ENCODE assay signal across 19 cellular contexts in genomic region chr22:43100223-43100622, GRCh38. TPM values are rescaled to one million over a fixed set of nuclear protein-coding genes. Genes with fewer than 3 reads are reported as not detected.
DNase-seq lines count a peak whose midpoint lies in the region; ATAC-seq and TF ChIP-seq lines count a peak whose summit lies in the region.
"Had no signal": no experiment of that assay in that cellular context is flagged by ENCODE, and none has a peak within 500 bp of the region (broad histone marks: within the 10 kb centered on the region; RNA-seq: fewer than 3 reads in every experiment).

No MANE protein-coding gene starts in this region.

- H3K9me3 ChIP-seq in BLaER1 (peaks cover 22% of the 10 kb centered on the region), SJCRH30 (replicated peaks) (peaks cover 3% of the 10 kb centered on the region; the same call in 1 of the 2 replicates), heart left ventricle (peaks cover 0 to 13% (median 4%) of the 10 kb centered on the region in 12 donors)

- peaks cover 4% of the 10 kb centered on the region for H3K9me3 Mint-ChIP-seq in Calu3 (ENCODE audit: low read depth, unreplicated experiment)

- H3K27me3 Mint-ChIP-seq in Calu3 (ENCODE audit: unreplicated experiment), result no peaks in the 10 kb centered on the region

- BruUV-seq in Calu3 (replicated peaks; lab: Mats Ljungman, UMichigan), result no TSS peak

- no peak overlapping the region for H3K27ac ChIP-seq in BLaER1
- H3K27ac ChIP-seq in SJCRH30, result no peak overlapping the region
- H3K27ac ChIP-seq in heart left ventricle, result peak overlapping the region in 2 of 12 donors; percentile 58 to 70
- H3K27ac ChIP-seq: esophagus muscularis mucosa, thoracic aorta had no signal

- H3K36me3 ChIP-seq in BLaER1 (no peaks in the 10 kb centered on the region), SJCRH30 (no peaks in the 10 kb centered on the region), heart left ventricle (no peaks in the 10 kb centered on the region)
- H3K36me3 ChIP-seq: esophagus muscularis mucosa, thoracic aorta had no signal

- H3K4me3 Mint-ChIP-seq in Calu3 (ENCODE audit: low read depth, unreplicated experiment), result no peak overlapping the region
- H3K4me3 Mint-ChIP-seq: WTC11 had no signal

- H3K4me1 ChIP-seq in BLaER1 (peaks cover 44% of the 10 kb centered on the region), SJCRH30 (no peaks in the 10 kb centered on the region), heart left ventricle (peaks cover 0 to 30% (median 4%) of the 10 kb centered on the region in 12 donors)

- H3K4me1 Mint-ChIP-seq in Calu3 (ENCODE audit: low read depth, unreplicated experiment), result peaks cover 20% of the 10 kb centered on the region

- H3K36me3 Mint-ChIP-seq in Calu3 (ENCODE audit: insufficient read depth, unreplicated experiment), result peaks cover 16% of the 10 kb centered on the region

- TF ChIP-seq POLR2A in heart left ventricle (IDR thresholded peaks at IDR 0.05), result no peak

- no peaks in the 10 kb centered on the region for H4K20me1 ChIP-seq in BLaER1

- DNase-seq in Calu3 (peak; percentile 53), amniotic epithelial cell (ENCODE audit: low read depth) (peak; percentile 64), kidney tubule cell (ENCODE audit: low spot score) (peak; percentile 84), SJCRH30 (no peak), heart left ventricle (no peak)
- DNase-seq: activated effector memory CD4-positive, alpha-beta T cell treated with Interleukin-2 at 50 U/mL for 16 hours; amniotic stem cell; caudate nucleus; COR-L47; NCI-H1436; NCI-H526; occipital lobe; SHP77 treated with DMSO at 0.1 percent for 48 hours had no signal

- H3K4me3 ChIP-seq in BLaER1, result no peak overlapping the region
- no peak overlapping the region for H3K4me3 ChIP-seq in SJCRH30
- H3K4me3 ChIP-seq in heart left ventricle, result no peak overlapping the region
- H3K4me3 ChIP-seq: esophagus muscularis mucosa, thoracic aorta had no signal

- 47 to 61% (median 51%) methylated on average over 6 of the region's 6 CpGs for WGBS in heart left ventricle, 4 donors

- H3K27me3 ChIP-seq in BLaER1 (no peaks in the 10 kb centered on the region), SJCRH30 (peaks cover 5% of the 10 kb centered on the region; the same call in 1 of the 2 replicates), heart left ventricle (no peaks in the 10 kb centered on the region)
- H3K27me3 ChIP-seq: esophagus muscularis mucosa had no signal

- H3K9ac ChIP-seq in BLaER1, result no peak overlapping the region

- intact Hi-C loops in Calu3 (cut with micrococcal nuclease; ENCODE audit: unreplicated experiment), result no loop called here
- intact Hi-C loops in heart left ventricle (cut with DNase I), result no loop called here

- 0 out of 2 replicates have a peak overlapping the region, but pooled peaks have one; percentile 48 for H3K4me2 ChIP-seq in BLaER1

- TF ChIP-seq CTCF in Calu3 (IDR thresholded peaks at IDR 0.05; ENCODE audit: unreplicated experiment), result no peak
- TF ChIP-seq CTCF in heart left ventricle (IDR thresholded peaks at IDR 0.05), result no peak

- ATAC-seq in GM18873 (IDR thresholded peaks at IDR 0.05; ENCODE audit: low FRiP score, unreplicated experiment), result no peak
- no peak for ATAC-seq in GM21825 (IDR thresholded peaks at IDR 0.05; ENCODE audit: unreplicated experiment)
- no peak for ATAC-seq in heart left ventricle
- ATAC-seq: WTC11 had no signal

- H3K27ac Mint-ChIP-seq in Calu3 (ENCODE audit: unreplicated experiment), result peak overlapping the region; percentile 68
- H3K27ac Mint-ChIP-seq: WTC11 had no signal

- CTCF ChIA-PET in Calu3 (lab: Charles Lee), result interaction anchor here (0.6 to 0.7 kb wide), 3 partner anchors 10 to 214 kb away, joined by 3 read pairs; no protein-coding TSS in a partner anchor

RNA-seq across cellular contexts. Expression of gene BIK, which starts 10.3 kb away (rescaled TPM):
- 37.9 and 43.1 TPM in 2 replicates for total RNA-seq in Calu3 (2022)
- total RNA-seq in SJCRH30 (2014; rRNA removed; shearing (Covaris generic)), result 0.14 TPM in 1 of 2 replicates, not detected in the other
- total RNA-seq in heart left ventricle, result under 1 TPM in 2 of 9 donors, not detected in 7; 0.23 to 0.88 TPM
- under 1 TPM; 0.28 to 0.65 TPM for polyA plus RNA-seq in heart left ventricle
- total RNA-seq: occipital lobe, thoracic aorta had no signal

RNA-seq across cellular contexts. Expression of gene TTLL1, which starts 11.0 kb away (rescaled TPM):
- 2.6 and 3.3 TPM in 2 replicates for total RNA-seq in Calu3 (2022)
- total RNA-seq in SJCRH30 (2014; rRNA removed; shearing (Covaris generic)), result 2.8 and 2.9 TPM in 2 replicates
- total RNA-seq in heart left ventricle, result 10 to 100 TPM in 4 of 9 donors, 1 to 10 TPM in 5; 4.4 to 13.2 (median 8.4) TPM
- polyA plus RNA-seq in heart left ventricle, result 1 to 10 TPM; 4.7 to 5.2 TPM

RNA-seq across cellular contexts. Expression of gene MCAT, which starts 43.0 kb away (rescaled TPM):
- 23.9 and 26.6 TPM in 2 replicates for total RNA-seq in Calu3 (2022)
- 19.7 and 20.8 TPM in 2 replicates for total RNA-seq in SJCRH30 (2014; rRNA removed; shearing (Covaris generic))
- total RNA-seq in heart left ventricle, result 10 to 100 TPM; 13.4 to 31.1 (median 15.7) TPM
- polyA plus RNA-seq in heart left ventricle, result 10 to 100 TPM; 13.4 to 32.6 TPM

RNA-seq across cellular contexts. Expression of gene TSPO, which starts 51.1 kb away (rescaled TPM):
- total RNA-seq in Calu3 (2022), result 185 and 195 TPM in 2 replicates
- 0.89 and 1.9 TPM in 2 replicates for total RNA-seq in SJCRH30 (2014; rRNA removed; shearing (Covaris generic))
- 100 to 1,000 TPM in 7 of 9 donors, 10 to 100 TPM in 2; 69.0 to 335 (median 112) TPM for total RNA-seq in heart left ventricle
- polyA plus RNA-seq in heart left ventricle, result 100 to 1,000 TPM; 218 TPM

Comparison
In these comparisons a context has a peak if more than half of its experiments do, and no peak if none do; other contexts are left out.
1. DNase-seq: peak in Calu3 (single experiment), amniotic epithelial cell (single experiment) and kidney tubule cell (single experiment); none in SJCRH30 (0 of 2) and heart left ventricle (0 of 5).
2. RNA of gene BIK, which starts 10.3 kb away (total RNA-seq): 37.9 to 43.1 TPM in Calu3; 0.14 TPM in SJCRH30 and 0.23 to 0.88 TPM in heart left ventricle; every median in the first group is over 10 times any median in the second.